Comparison of ENCODE assay signal across 24 cellular contexts in genomic region chr17:43826206-43826605, GRCh38. TPM values are rescaled to one million over a fixed set of nuclear protein-coding genes. Genes with fewer than 3 reads are reported as not detected.
"Had no signal": no experiment of that assay in that cellular context is flagged by ENCODE, and none has a peak within 500 bp of the region (broad histone marks: within the 10 kb centered on the region; RNA-seq: fewer than 3 reads in every experiment).

No MANE protein-coding gene starts in this region.

- H3K27ac ChIP-seq: HL-60, KMS-11 had no signal

- DNase-seq: Kasumi-1, MM.1S, NCI-H1092 treated with DMSO at 0.1 percent for 48 hours, NCI-H1436, NCI-H187, NCI-H2029, NCI-H2081 treated with DMSO at 0.1 percent for 48 hours, NCI-H2171, NCI-H226, NCI-H446, NCI-H510A, NCI-H524 treated with DMSO at 0.1 percent for 48 hours, NCI-H69, NCI-H774, RPMI8226, SHP77, SK-N-SH had no signal

- H3K9ac ChIP-seq: KMS-11, SK-N-SH had no signal

- FAIRE-seq: K562, RCC 7860 had no signal

- H3K27ac Mint-ChIP-seq: IgD-negative memory B cell had no signal

- H3K4me3 Mint-ChIP-seq: IgD-negative memory B cell had no signal

- H3K9me3 Mint-ChIP-seq: IgD-negative memory B cell had no signal

- H3K4me2 ChIP-seq: KMS-11, SK-N-SH had no signal

- H3K4me3 ChIP-seq: K562 had no signal

- H3K9me3 ChIP-seq: SK-N-SH had no signal

- ATAC-seq: K562 had no signal

RNA-seq across cellular contexts. Expression of gene MPP3, which starts 6.7 kb away (rescaled TPM):
- polyA plus RNA-seq: IgD-negative memory B cell had no signal

RNA-seq across cellular contexts. Expression of gene CD300LG, which starts 20.8 kb away (rescaled TPM):
- total RNA-seq: K562, M059J, SK-MEL-5 had no signal
- polyA plus RNA-seq: IgD-negative memory B cell, K562, SK-N-SH had no signal

RNA-seq across cellular contexts. Expression of gene CFAP97D1, which starts 46.0 kb away (rescaled TPM):
- total RNA-seq: K562, M059J had no signal
- polyA plus RNA-seq: IgD-negative memory B cell, K562 had no signal
